In the genomic region with DNA sequence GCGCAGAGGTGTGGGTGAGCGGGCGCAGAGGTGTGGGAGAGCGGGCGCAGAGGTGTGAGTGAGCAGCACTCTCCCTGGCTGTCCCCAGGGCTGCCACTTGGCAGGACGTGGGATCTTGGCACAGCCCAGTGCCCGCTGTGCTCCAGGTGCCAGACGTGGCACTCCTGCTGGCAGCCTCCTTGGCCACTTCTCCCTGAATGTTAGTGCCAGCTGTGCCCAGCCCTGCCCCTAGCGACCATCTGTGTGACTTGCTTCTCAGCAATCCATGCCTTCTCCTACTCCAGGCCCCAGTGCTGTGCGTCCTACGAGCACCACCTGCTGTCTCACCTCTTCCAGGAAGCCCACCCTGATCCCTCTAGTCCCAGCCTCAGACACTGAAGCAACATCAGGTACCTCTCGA, we compare ENCODE assay signal across 1 cellular context.
TF ChIP-seq lines count a peak whose summit lies in the region.

No MANE protein-coding gene starts in this region.

TF ChIP-seq in H1, 55 proteins besides CTCF, POLR2A, EP300 and RAD21 (continued from another document):
- TF ChIP-seq JUN (IDR thresholded peaks at IDR 0.05; ENCODE audit: low read depth, low read length): no peak
- TF ChIP-seq, protein P1, sequence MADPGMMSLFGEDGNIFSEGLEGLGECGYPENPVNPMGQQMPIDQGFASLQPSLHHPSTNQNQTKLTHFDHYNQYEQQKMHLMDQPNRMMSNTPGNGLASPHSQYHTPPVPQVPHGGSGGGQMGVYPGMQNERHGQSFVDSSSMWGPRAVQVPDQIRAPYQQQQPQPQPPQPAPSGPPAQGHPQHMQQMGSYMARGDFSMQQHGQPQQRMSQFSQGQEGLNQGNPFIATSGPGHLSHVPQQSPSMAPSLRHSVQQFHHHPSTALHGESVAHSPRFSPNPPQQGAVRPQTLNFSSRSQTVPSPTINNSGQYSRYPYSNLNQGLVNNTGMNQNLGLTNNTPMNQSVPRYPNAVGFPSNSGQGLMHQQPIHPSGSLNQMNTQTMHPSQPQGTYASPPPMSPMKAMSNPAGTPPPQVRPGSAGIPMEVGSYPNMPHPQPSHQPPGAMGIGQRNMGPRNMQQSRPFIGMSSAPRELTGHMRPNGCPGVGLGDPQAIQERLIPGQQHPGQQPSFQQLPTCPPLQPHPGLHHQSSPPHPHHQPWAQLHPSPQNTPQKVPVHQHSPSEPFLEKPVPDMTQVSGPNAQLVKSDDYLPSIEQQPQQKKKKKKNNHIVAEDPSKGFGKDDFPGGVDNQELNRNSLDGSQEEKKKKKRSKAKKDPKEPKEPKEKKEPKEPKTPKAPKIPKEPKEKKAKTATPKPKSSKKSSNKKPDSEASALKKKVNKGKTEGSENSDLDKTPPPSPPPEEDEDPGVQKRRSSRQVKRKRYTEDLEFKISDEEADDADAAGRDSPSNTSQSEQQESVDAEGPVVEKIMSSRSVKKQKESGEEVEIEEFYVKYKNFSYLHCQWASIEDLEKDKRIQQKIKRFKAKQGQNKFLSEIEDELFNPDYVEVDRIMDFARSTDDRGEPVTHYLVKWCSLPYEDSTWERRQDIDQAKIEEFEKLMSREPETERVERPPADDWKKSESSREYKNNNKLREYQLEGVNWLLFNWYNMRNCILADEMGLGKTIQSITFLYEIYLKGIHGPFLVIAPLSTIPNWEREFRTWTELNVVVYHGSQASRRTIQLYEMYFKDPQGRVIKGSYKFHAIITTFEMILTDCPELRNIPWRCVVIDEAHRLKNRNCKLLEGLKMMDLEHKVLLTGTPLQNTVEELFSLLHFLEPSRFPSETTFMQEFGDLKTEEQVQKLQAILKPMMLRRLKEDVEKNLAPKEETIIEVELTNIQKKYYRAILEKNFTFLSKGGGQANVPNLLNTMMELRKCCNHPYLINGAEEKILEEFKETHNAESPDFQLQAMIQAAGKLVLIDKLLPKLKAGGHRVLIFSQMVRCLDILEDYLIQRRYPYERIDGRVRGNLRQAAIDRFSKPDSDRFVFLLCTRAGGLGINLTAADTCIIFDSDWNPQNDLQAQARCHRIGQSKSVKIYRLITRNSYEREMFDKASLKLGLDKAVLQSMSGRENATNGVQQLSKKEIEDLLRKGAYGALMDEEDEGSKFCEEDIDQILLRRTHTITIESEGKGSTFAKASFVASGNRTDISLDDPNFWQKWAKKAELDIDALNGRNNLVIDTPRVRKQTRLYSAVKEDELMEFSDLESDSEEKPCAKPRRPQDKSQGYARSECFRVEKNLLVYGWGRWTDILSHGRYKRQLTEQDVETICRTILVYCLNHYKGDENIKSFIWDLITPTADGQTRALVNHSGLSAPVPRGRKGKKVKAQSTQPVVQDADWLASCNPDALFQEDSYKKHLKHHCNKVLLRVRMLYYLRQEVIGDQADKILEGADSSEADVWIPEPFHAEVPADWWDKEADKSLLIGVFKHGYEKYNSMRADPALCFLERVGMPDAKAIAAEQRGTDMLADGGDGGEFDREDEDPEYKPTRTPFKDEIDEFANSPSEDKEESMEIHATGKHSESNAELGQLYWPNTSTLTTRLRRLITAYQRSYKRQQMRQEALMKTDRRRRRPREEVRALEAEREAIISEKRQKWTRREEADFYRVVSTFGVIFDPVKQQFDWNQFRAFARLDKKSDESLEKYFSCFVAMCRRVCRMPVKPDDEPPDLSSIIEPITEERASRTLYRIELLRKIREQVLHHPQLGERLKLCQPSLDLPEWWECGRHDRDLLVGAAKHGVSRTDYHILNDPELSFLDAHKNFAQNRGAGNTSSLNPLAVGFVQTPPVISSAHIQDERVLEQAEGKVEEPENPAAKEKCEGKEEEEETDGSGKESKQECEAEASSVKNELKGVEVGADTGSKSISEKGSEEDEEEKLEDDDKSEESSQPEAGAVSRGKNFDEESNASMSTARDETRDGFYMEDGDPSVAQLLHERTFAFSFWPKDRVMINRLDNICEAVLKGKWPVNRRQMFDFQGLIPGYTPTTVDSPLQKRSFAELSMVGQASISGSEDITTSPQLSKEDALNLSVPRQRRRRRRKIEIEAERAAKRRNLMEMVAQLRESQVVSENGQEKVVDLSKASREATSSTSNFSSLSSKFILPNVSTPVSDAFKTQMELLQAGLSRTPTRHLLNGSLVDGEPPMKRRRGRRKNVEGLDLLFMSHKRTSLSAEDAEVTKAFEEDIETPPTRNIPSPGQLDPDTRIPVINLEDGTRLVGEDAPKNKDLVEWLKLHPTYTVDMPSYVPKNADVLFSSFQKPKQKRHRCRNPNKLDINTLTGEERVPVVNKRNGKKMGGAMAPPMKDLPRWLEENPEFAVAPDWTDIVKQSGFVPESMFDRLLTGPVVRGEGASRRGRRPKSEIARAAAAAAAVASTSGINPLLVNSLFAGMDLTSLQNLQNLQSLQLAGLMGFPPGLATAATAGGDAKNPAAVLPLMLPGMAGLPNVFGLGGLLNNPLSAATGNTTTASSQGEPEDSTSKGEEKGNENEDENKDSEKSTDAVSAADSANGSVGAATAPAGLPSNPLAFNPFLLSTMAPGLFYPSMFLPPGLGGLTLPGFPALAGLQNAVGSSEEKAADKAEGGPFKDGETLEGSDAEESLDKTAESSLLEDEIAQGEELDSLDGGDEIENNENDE (IDR thresholded peaks at IDR 0.05; ENCODE audit: insufficient replicate concordance, low read length): no peak
- TF ChIP-seq TAF7 (optimal IDR thresholded peaks at IDR 0.05; ENCODE audit: borderline replicate concordance, low read depth, low read length): no peak
- TF ChIP-seq BACH1 (IDR thresholded peaks at IDR 0.05; ENCODE audit: low read length): no peak
- no peak for TF ChIP-seq NANOG (IDR thresholded peaks at IDR 0.05; ENCODE audit: insufficient read depth, low read depth, low read length, poor library complexity, severe bottlenecking)
- TF ChIP-seq, protein P2, sequence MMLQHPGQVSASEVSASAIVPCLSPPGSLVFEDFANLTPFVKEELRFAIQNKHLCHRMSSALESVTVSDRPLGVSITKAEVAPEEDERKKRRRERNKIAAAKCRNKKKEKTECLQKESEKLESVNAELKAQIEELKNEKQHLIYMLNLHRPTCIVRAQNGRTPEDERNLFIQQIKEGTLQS (IDR thresholded peaks at IDR 0.05; ENCODE audit: insufficient read depth, low read depth, low read length): no peak
- TF ChIP-seq SP2 (IDR thresholded peaks at IDR 0.05; ENCODE audit: low read length): no peak
- TF ChIP-seq TBP (IDR thresholded peaks at IDR 0.05; ENCODE audit: low read depth, low read length): no peak
- TF ChIP-seq EZH2 (IDR thresholded peaks at IDR 0.05; ENCODE audit: low read depth, low read length, severe bottlenecking): no peak
